ENCODE assay signal across 8 cellular contexts in genomic region chr12:11648514-11649412, GRCh38. TPM values are rescaled to one million over a fixed set of nuclear protein-coding genes. Genes with fewer than 3 reads are reported as not detected.
A peak's percentile ranks its signal among the peaks of the same experiment; 100 is the strongest.
DNase-seq lines count a peak whose midpoint lies in the region; ATAC-seq and TF ChIP-seq lines count a peak whose summit lies in the region.

No MANE protein-coding gene starts in this region.

- DNase-seq in CD4-positive, alpha-beta T cell = peak in 9 of 10 experiments; percentile 28 to 60 (median 37)
- DNase-seq in NCI-H748 treated with DMSO at 0.1 percent for 48 hours (lab: John Stamatoyannopoulos, UW) (peak; percentile 58), lung microvascular endothelial cell (ENCODE audit: low read depth in 2 of 2) (peak; percentile 85 to 93)
- DNase-seq in activated CD8-positive, alpha-beta T cell treated with anti-CD3 and anti-CD28 coated beads for 36 hours = peak; percentile 76
- DNase-seq in effector CD8-positive, alpha-beta T cell (lab: John Stamatoyannopoulos, UW) = peak; percentile 42
- DNase-seq in stimulated activated CD4-positive, alpha-beta T cell treated with anti-CD3 and anti-CD28 coated beads, TNF-alpha, amount 100 ng/mL, for 48 hours (ENCODE audit: low read depth in 3 of 3) = peak in 2 of 3 donors; percentile 22 to 25

- H3K27ac ChIP-seq in CD4-positive, alpha-beta T cell (ENCODE audit: low read depth, low read length) = peak overlapping the region; percentile 81

- CTCF ChIA-PET in CD4-positive, alpha-beta T cell (lab: Charles Lee) = interaction anchor here (1.3 kb wide), 1 partner anchor 11 kb away, joined by 3 read pairs; no protein-coding TSS in a partner anchor
- CTCF ChIA-PET in activated CD8-positive, alpha-beta T cell treated with anti-CD3 and anti-CD28 coated beads for 36 hours (lab: Charles Lee) = interaction anchor here (0.7 to 1.0 kb wide), 3 partner anchors 82 to 248 kb away, joined by 3 to 5 read pairs (median 3); no protein-coding TSS in a partner anchor

- peak overlapping the region; percentile 98 for H3K4me3 Mint-ChIP-seq in CD4-positive, alpha-beta T cell
- peak overlapping the region; percentile 86 for H3K4me3 Mint-ChIP-seq in activated CD8-positive, alpha-beta T cell treated with anti-CD3 and anti-CD28 coated beads for 36 hours

- H3K27me3 Mint-ChIP-seq in CD4-positive, alpha-beta T cell = no peaks in the 10 kb centered on the region
- no peaks in the 10 kb centered on the region for H3K27me3 Mint-ChIP-seq in activated CD8-positive, alpha-beta T cell treated with anti-CD3 and anti-CD28 coated beads for 36 hours

- peaks cover 36% of the 10 kb centered on the region for H3K4me1 Mint-ChIP-seq in CD4-positive, alpha-beta T cell (ENCODE audit: low read depth)
- H3K4me1 Mint-ChIP-seq in activated CD8-positive, alpha-beta T cell treated with anti-CD3 and anti-CD28 coated beads for 36 hours (ENCODE audit: low read depth) = peaks cover 22% of the 10 kb centered on the region

- H3K9me3 Mint-ChIP-seq in CD4-positive, alpha-beta T cell = no peaks in the 10 kb centered on the region
- no peaks in the 10 kb centered on the region for H3K9me3 Mint-ChIP-seq in activated CD8-positive, alpha-beta T cell treated with anti-CD3 and anti-CD28 coated beads for 36 hours

- intact Hi-C loops in CD4-positive, alpha-beta T cell (cut with DNase I, micrococcal nuclease) = loop anchor here in 1 of 2 experiments (1.0 to 5.0 kb wide), 2 partner anchors 91 to 103 kb away; no protein-coding TSS in a partner anchor
- intact Hi-C loops in activated CD8-positive, alpha-beta T cell treated with anti-CD3 and anti-CD28 coated beads for 36 hours (cut with micrococcal nuclease) = no loop called here

- POLR2A ChIA-PET in CD4-positive, alpha-beta T cell (lab: Charles Lee) = interaction anchor here (0.6 to 2.6 kb wide), 16 partner anchors 14 to 1283 kb away, joined by 3 to 17 read pairs (median 4); partner anchors contain the start of genes BORCS5 and MAGOHB
- POLR2A ChIA-PET in activated CD8-positive, alpha-beta T cell treated with anti-CD3 and anti-CD28 coated beads for 36 hours (lab: Charles Lee) = interaction anchor here (0.6 to 1.6 kb wide), 6 partner anchors 56 to 362 kb away, joined by 3 to 10 read pairs (median 4); no protein-coding TSS in a partner anchor

- ATAC-seq in CD4-positive, alpha-beta T cell (ENCODE audit: poor library complexity) = peak; percentile 48
- ATAC-seq in GM19395 (IDR thresholded peaks at IDR 0.05; ENCODE audit: unreplicated experiment) (peak; percentile 33), HG03521 (IDR thresholded peaks at IDR 0.05; ENCODE audit: unreplicated experiment) (peak; percentile 20)
- peak; percentile 34 for ATAC-seq in activated CD8-positive, alpha-beta T cell treated with anti-CD3 and anti-CD28 coated beads for 36 hours

- peaks cover 24% of the 10 kb centered on the region for H3K36me3 Mint-ChIP-seq in CD4-positive, alpha-beta T cell (ENCODE audit: low read depth)
- peaks cover 5% of the 10 kb centered on the region for H3K36me3 Mint-ChIP-seq in activated CD8-positive, alpha-beta T cell treated with anti-CD3 and anti-CD28 coated beads for 36 hours (ENCODE audit: low read depth)

- peak overlapping the region; percentile 92 for H3K27ac Mint-ChIP-seq in CD4-positive, alpha-beta T cell
- H3K27ac Mint-ChIP-seq in activated CD8-positive, alpha-beta T cell treated with anti-CD3 and anti-CD28 coated beads for 36 hours = peak overlapping the region; percentile 95

- no peak for TF ChIP-seq CTCF in CD4-positive, alpha-beta T cell (IDR thresholded peaks at IDR 0.05)
- no peak for TF ChIP-seq CTCF in activated CD8-positive, alpha-beta T cell treated with anti-CD3 and anti-CD28 coated beads for 36 hours (IDR thresholded peaks at IDR 0.05)

- no peaks in the 10 kb centered on the region for H3K9me3 ChIP-seq in CD4-positive, alpha-beta T cell (ENCODE audit: control insufficient read depth, low read length)

- H3K27me3 ChIP-seq in CD4-positive, alpha-beta T cell (ENCODE audit: control insufficient read depth, insufficient read depth, low read length) = no peaks in the 10 kb centered on the region

RNA-seq across cellular contexts. Expression of gene ETV6, which starts 0.7 kb away (rescaled TPM):
- total RNA-seq in CD4-positive, alpha-beta T cell = 10 to 100 TPM; 28.5 to 30.2 TPM
- total RNA-seq in activated CD8-positive, alpha-beta T cell treated with anti-CD3 and anti-CD28 coated beads for 36 hours = 10 to 100 TPM; 20.5 to 22.7 TPM
- total RNA-seq in lung microvascular endothelial cell = 6.7 and 6.8 TPM in 2 replicates

Comparison
In these comparisons a context has a peak if more than half of its experiments do, and no peak if none do; other contexts are left out.
1. Peak in every context shown above with its lines: DNase-seq, ATAC-seq and H3K27ac ChIP-seq.
2. DNase-seq: peak in every context shown above with its lines; median percentile 89 in lung microvascular endothelial cell; 76 in activated CD8-positive, alpha-beta T cell treated with anti-CD3 and anti-CD28 coated beads for 36 hours; 58 in NCI-H748 treated with DMSO at 0.1 percent for 48 hours; 42 in effector CD8-positive, alpha-beta T cell; 37 in CD4-positive, alpha-beta T cell; 24 in stimulated activated CD4-positive, alpha-beta T cell treated with anti-CD3 and anti-CD28 coated beads, TNF-alpha, amount 100 ng/mL, for 48 hours.